ENCODE assay signal across 20 cellular contexts in genomic region chr22:48554893-48555552, GRCh38.
A peak's percentile ranks its signal among the peaks of the same experiment; 100 is the strongest.
DNase-seq lines count a peak whose midpoint lies in the region; ATAC-seq and TF ChIP-seq lines count a peak whose summit lies in the region.
"Had no signal": no experiment of that assay in that cellular context is flagged by ENCODE, and none has a peak within 500 bp of the region (broad histone marks: within the 10 kb centered on the region; RNA-seq: fewer than 3 reads in every experiment).

No MANE protein-coding gene starts in this region.

- peaks cover 5% of the 10 kb centered on the region for H3K27me3 Mint-ChIP-seq in GM23338 (ENCODE audit: insufficient read depth, low read depth, poor library complexity)
- H3K27me3 Mint-ChIP-seq in nephron progenitor cell (ENCODE audit: low read depth, poor library complexity) = peaks cover 13% of the 10 kb centered on the region

- no peaks in the 10 kb centered on the region; the same call in 2 of the 3 replicates for H3K9me3 Mint-ChIP-seq in GM23338
- no peaks in the 10 kb centered on the region for H3K9me3 Mint-ChIP-seq in nephron progenitor cell
- H3K9me3 Mint-ChIP-seq: naive thymus-derived CD8-positive, alpha-beta T cell had no signal

- no peak overlapping the region for H3K27ac ChIP-seq in GM23338 (ENCODE audit: low read depth)
- H3K27ac ChIP-seq: coronary artery, SJCRH30 had no signal

- H3K4me1 Mint-ChIP-seq in GM23338 = peaks cover 13% of the 10 kb centered on the region
- H3K4me1 Mint-ChIP-seq in nephron progenitor cell = peaks cover 14% of the 10 kb centered on the region
- H3K4me1 Mint-ChIP-seq: naive thymus-derived CD8-positive, alpha-beta T cell had no signal

- DNase-seq in GM23338 (ENCODE audit: low spot score) (peak; percentile 53), NCI-H146 treated with DMSO at 0.1 percent for 48 hours (lab: John Stamatoyannopoulos, UW; ENCODE audit: unreplicated experiment) (peak; percentile 12), astrocyte of the hippocampus (ENCODE audit: low read depth, low spot score) (peak; percentile 16), nephron progenitor cell (peak; percentile 42), NCI-H2171 treated with DMSO at 0.1 percent for 48 hours (lab: John Stamatoyannopoulos, UW) (no peak), NCI-H774 (lab: John Stamatoyannopoulos, UW) (no peak), erythroblast (lab: John Stamatoyannopoulos, UW) (no peak), NCI-H748 (lab: John Stamatoyannopoulos, UW; ENCODE audit: unreplicated experiment) (no peak)
- DNase-seq: activated CD4-positive, alpha-beta T cell treated with anti-CD3 and anti-CD28 coated beads for 4 hours; activated naive CD4-positive, alpha-beta T cell treated with Interleukin-2 at 50 U/mL for 16 hours; aorta; BE2C; HCEC 1CT; naive thymus-derived CD8-positive, alpha-beta T cell; NCI-H1105; stimulated activated CD4-positive, alpha-beta T cell treated with anti-CD3 and anti-CD28 coated beads, Interleukin-15, amount 100 ng/mL, for 24 hours; stimulated activated naive CD4-positive, alpha-beta T cell treated with Interleukin-2 at 50 U/mL for 16 hours; trophoblast cell had no signal

- no peaks in the 10 kb centered on the region for H3K36me3 ChIP-seq in GM23338 (ENCODE audit: insufficient read depth)
- H3K36me3 ChIP-seq: BE2C, SJCRH30 had no signal

- H3K4me3 Mint-ChIP-seq in GM23338 (no peak overlapping the region), nephron progenitor cell (no peak overlapping the region)
- H3K4me3 Mint-ChIP-seq: naive thymus-derived CD8-positive, alpha-beta T cell had no signal

- H3F3A ChIP-seq in GM23338 (replicated peaks; ENCODE audit: low read depth) = no peaks in the 10 kb centered on the region

- H3K27ac Mint-ChIP-seq in GM23338 (0 out of 2 replicates have a peak overlapping the region, but pooled peaks have one; percentile 56), nephron progenitor cell (no peak overlapping the region)
- H3K27ac Mint-ChIP-seq: naive thymus-derived CD8-positive, alpha-beta T cell had no signal

- peak; percentile 93 for ATAC-seq in GM23338
- ATAC-seq: naive thymus-derived CD8-positive, alpha-beta T cell had no signal

- H3K4me2 ChIP-seq in GM23338 = no peak overlapping the region

- TF ChIP-seq CTCF in GM23338 (conservative IDR thresholded peaks at IDR 0.05; ENCODE audit: low read depth in 2 of 2) (no peak), nephron progenitor cell (IDR thresholded peaks at IDR 0.05) (peak; percentile 26)

- no peak for TF ChIP-seq POLR2A in erythroblast (IDR thresholded peaks at IDR 0.05; ENCODE audit: low read length)

- H3K4me3 ChIP-seq in GM23338 = no peak overlapping the region
- H3K4me3 ChIP-seq: coronary artery, SJCRH30 had no signal

- H3K9me2 ChIP-seq in GM23338 (ENCODE audit: insufficient read depth) = no peaks in the 10 kb centered on the region

- H3K79me2 ChIP-seq in GM23338 (replicated peaks; ENCODE audit: insufficient read depth) = no peaks in the 10 kb centered on the region

- H3K36me3 Mint-ChIP-seq in GM23338 (ENCODE audit: low read depth) = no peaks in the 10 kb centered on the region; the same call in 2 of the 3 replicates
- H3K36me3 Mint-ChIP-seq in nephron progenitor cell (ENCODE audit: low read depth) = no peaks in the 10 kb centered on the region
- H3K36me3 Mint-ChIP-seq: naive thymus-derived CD8-positive, alpha-beta T cell had no signal

- no peaks in the 10 kb centered on the region for H4K20me1 ChIP-seq in GM23338 (replicated peaks; ENCODE audit: insufficient read depth)

- H3K27me3 ChIP-seq in GM23338 (ENCODE audit: insufficient read depth) = no peaks in the 10 kb centered on the region
- H3K27me3 ChIP-seq: BE2C had no signal

- H3K4me1 ChIP-seq in GM23338 (ENCODE audit: insufficient read depth) = no peaks in the 10 kb centered on the region
- H3K4me1 ChIP-seq: BE2C, SJCRH30 had no signal

- H2AFZ ChIP-seq in GM23338 = no peak overlapping the region

TF ChIP-seq in GM23338, 12 proteins besides CTCF, POLR2A, EP300 and RAD21:
- TF ChIP-seq ETS1 (IDR thresholded peaks at IDR 0.05) (no peak), REST (IDR thresholded peaks at IDR 0.05; ENCODE audit: unreplicated experiment) (no peak), STAT1 (IDR thresholded peaks at IDR 0.05; ENCODE audit: unreplicated experiment) (no peak)

Comparison
In these comparisons a context has a peak if more than half of its experiments do, and no peak if none do; other contexts are left out.
1. DNase-seq: peak in GM23338 (single experiment), NCI-H146 treated with DMSO at 0.1 percent for 48 hours (single experiment), astrocyte of the hippocampus (single experiment) and nephron progenitor cell (single experiment); none in NCI-H2171 treated with DMSO at 0.1 percent for 48 hours (single experiment), NCI-H774 (single experiment), erythroblast (0 of 2) and NCI-H748 (single experiment).